In the genomic region with DNA sequence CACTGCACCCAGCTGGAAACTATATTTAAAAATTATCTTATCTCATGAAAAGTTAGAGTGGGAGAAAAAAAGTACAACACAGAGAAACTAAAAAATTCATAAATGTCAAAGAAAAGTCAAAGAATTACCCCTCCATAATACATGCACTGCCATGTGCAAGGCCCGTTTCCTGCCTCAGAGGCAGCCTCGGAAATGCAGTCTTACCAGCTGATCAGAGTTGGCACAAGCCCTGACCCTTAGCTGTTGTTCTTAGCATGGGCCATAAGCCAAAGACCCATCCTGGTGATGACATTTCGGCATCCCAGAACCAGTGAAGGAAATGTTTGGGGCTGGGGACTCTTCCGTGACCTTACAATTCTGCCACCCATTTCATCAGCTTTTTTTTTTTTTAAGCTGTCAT, we compare ENCODE assay signal across 15 cellular contexts. TPM values are rescaled to one million over a fixed set of nuclear protein-coding genes. Genes with fewer than 3 reads are reported as not detected.
DNase-seq lines count a peak whose midpoint lies in the region; ATAC-seq and TF ChIP-seq lines count a peak whose summit lies in the region.
"Had no signal": no experiment of that assay in that cellular context is flagged by ENCODE, and none has a peak within 500 bp of the region (broad histone marks: within the 10 kb centered on the region; RNA-seq: fewer than 3 reads in every experiment).

No MANE protein-coding gene starts in this region.

- intact Hi-C loops in Right ventricle myocardium superior (cut with DNase I) (no loop called here), left ventricle myocardium inferior (cut with micrococcal nuclease) (no loop called here), sciatic nerve (cut with DNase I) (no loop called here)

- H3K9me3 ChIP-seq in right atrium auricular region (no peaks in the 10 kb centered on the region), fibroblast of lung (ENCODE audit: control insufficient read depth, insufficient read depth, low read depth, low read length) (no peaks in the 10 kb centered on the region), left ventricle myocardium inferior (replicated peaks) (no peaks in the 10 kb centered on the region)
- H3K9me3 ChIP-seq: Caco-2, HAP-1 had no signal

- no peak for TF ChIP-seq CTCF in right atrium auricular region (IDR thresholded peaks at IDR 0.05)
- TF ChIP-seq CTCF in fibroblast of lung (conservative IDR thresholded peaks at IDR 0.05 in 1 of 2, IDR thresholded peaks at IDR 0.05 in 1 of 2; ENCODE audit: low read depth in 1 of 2, low read length in 2 of 2) = no peak
- no peak for TF ChIP-seq CTCF in left ventricle myocardium inferior (IDR thresholded peaks at IDR 0.05; ENCODE audit: borderline replicate concordance)

- no peak overlapping the region for H3K4me2 ChIP-seq in fibroblast of lung (ENCODE audit: extremely low read depth, insufficient read depth, low read length)

- H3K9ac ChIP-seq in fibroblast of lung (ENCODE audit: insufficient read depth, low read length) = no peak overlapping the region
- H3K9ac ChIP-seq: GM23248 had no signal

- DNase-seq in Right ventricle myocardium superior (no peak), right atrium auricular region (ENCODE audit: low spot score) (no peak), fibroblast of lung (ENCODE audit: low read depth in 2 of 2) (no peak), left ventricle myocardium inferior (no peak), sciatic nerve (ENCODE audit: low spot score) (no peak)
- DNase-seq: AML-193; Caco-2; CD4-positive, alpha-beta T cell; GDM1; GM23248 had no signal

- H3K27ac ChIP-seq in right atrium auricular region = no peak overlapping the region
- H3K27ac ChIP-seq in fibroblast of lung (ENCODE audit: insufficient read depth, low read length) = no peak overlapping the region
- H3K27ac ChIP-seq in left ventricle myocardium inferior (replicated peaks) = peak overlapping the region; percentile 45
- H3K27ac ChIP-seq: C4-2B, GM23248 had no signal

- H3K4me1 ChIP-seq in right atrium auricular region = peaks cover 0 to 5% of the 10 kb centered on the region in 2 donors
- no peaks in the 10 kb centered on the region for H3K4me1 ChIP-seq in fibroblast of lung (ENCODE audit: control insufficient read depth, extremely low read depth, insufficient read depth, low read length)
- peaks cover 34% of the 10 kb centered on the region for H3K4me1 ChIP-seq in left ventricle myocardium inferior
- H3K4me1 ChIP-seq: Caco-2, HAP-1 had no signal

- H4K20me1 ChIP-seq in fibroblast of lung (ENCODE audit: control insufficient read depth, extremely low read depth, insufficient read depth, low read length) = no peaks in the 10 kb centered on the region

- no peaks in the 10 kb centered on the region for H3K27me3 ChIP-seq in right atrium auricular region
- H3K27me3 ChIP-seq in fibroblast of lung (ENCODE audit: control insufficient read depth, insufficient read depth, low read length) = no peaks in the 10 kb centered on the region
- no peaks in the 10 kb centered on the region for H3K27me3 ChIP-seq in left ventricle myocardium inferior (ENCODE audit: low read depth)

- H3K36me3 ChIP-seq in right atrium auricular region (no peaks in the 10 kb centered on the region), fibroblast of lung (ENCODE audit: control insufficient read depth, insufficient read depth, low read length) (no peaks in the 10 kb centered on the region), left ventricle myocardium inferior (no peaks in the 10 kb centered on the region)
- H3K36me3 ChIP-seq: HAP-1 had no signal

- peak overlapping the region; percentile 46 for H2AFZ ChIP-seq in fibroblast of lung (ENCODE audit: low read length)
- H2AFZ ChIP-seq: GM23248 had no signal

- H3K79me2 ChIP-seq in fibroblast of lung (ENCODE audit: control insufficient read depth, insufficient read depth, low read length) = no peaks in the 10 kb centered on the region

- H3K4me3 ChIP-seq in right atrium auricular region = no peak overlapping the region
- H3K4me3 ChIP-seq in fibroblast of lung (replicated peaks in 1 of 4; ENCODE audit: control extremely low read depth in 1 of 4, insufficient read depth in 1 of 4, low read depth in 3 of 4, low read length in 4 of 4) = no peak overlapping the region
- H3K4me3 ChIP-seq in left ventricle myocardium inferior = no peak overlapping the region
- H3K4me3 ChIP-seq: GM23248, HAP-1 had no signal

- ATAC-seq in Right ventricle myocardium superior (ENCODE audit: poor library complexity) (peak; percentile 78), sciatic nerve (peak; percentile 48), GM19397 (IDR thresholded peaks at IDR 0.05; ENCODE audit: unreplicated experiment) (no peak), GM21447 (IDR thresholded peaks at IDR 0.05; ENCODE audit: unreplicated experiment) (no peak), GM18868 (IDR thresholded peaks at IDR 0.05; ENCODE audit: unreplicated experiment) (no peak)

RNA-seq across cellular contexts. Expression of a gene that starts 21.6 kb away (rescaled TPM):
- total RNA-seq in Right ventricle myocardium superior (13.4 TPM), right atrium auricular region (1 to 10 TPM; 7.3 to 8.9 TPM), fibroblast of lung (10.3 and 12.2 TPM in 2 replicates), left ventricle myocardium inferior (14.1 TPM), sciatic nerve (14.1 TPM)
- polyA plus RNA-seq in fibroblast of lung = 7.4 and 9.8 TPM in 2 replicates
- 5.3 and 6.8 TPM in 2 replicates for polyA plus RNA-seq in fibroblast of lung (2012)
- 0.78 and 1.5 TPM in 2 replicates for polyA minus RNA-seq in fibroblast of lung (ENCODE audit: low replicate concordance)

RNA-seq across cellular contexts. Expression of a gene that starts 21.9 kb away (rescaled TPM):
- 11.6 TPM for total RNA-seq in Right ventricle myocardium superior
- total RNA-seq in right atrium auricular region = 10 to 100 TPM; 11.3 to 15.4 TPM
- 19.3 and 23.0 TPM in 2 replicates for total RNA-seq in fibroblast of lung
- polyA plus RNA-seq in fibroblast of lung = 11.2 and 11.3 TPM in 2 replicates
- 6.3 and 7.3 TPM in 2 replicates for polyA plus RNA-seq in fibroblast of lung (2012)
- polyA minus RNA-seq in fibroblast of lung (ENCODE audit: low replicate concordance) = 0.31 and 2.9 TPM in 2 replicates
- 13.8 TPM for total RNA-seq in left ventricle myocardium inferior
- total RNA-seq in sciatic nerve = 22.3 TPM

RNA-seq across cellular contexts. Expression of a gene that starts 40.0 kb away (rescaled TPM):
- total RNA-seq in Right ventricle myocardium superior = 13.6 TPM
- total RNA-seq in right atrium auricular region = 10 to 100 TPM in 1 of 2 donors, 1 to 10 TPM in 1; 9.6 to 11.8 TPM
- 13.6 and 20.3 TPM in 2 replicates for total RNA-seq in fibroblast of lung
- 21.8 and 22.0 TPM in 2 replicates for polyA plus RNA-seq in fibroblast of lung
- polyA plus RNA-seq in fibroblast of lung (2012) = 19.6 and 21.3 TPM in 2 replicates
- 0.31 and 3.0 TPM in 2 replicates for polyA minus RNA-seq in fibroblast of lung (ENCODE audit: low replicate concordance)
- total RNA-seq in left ventricle myocardium inferior = 13.6 TPM
- total RNA-seq in sciatic nerve = 32.1 TPM

Comparison
In these comparisons a context has a peak if more than half of its experiments do, and no peak if none do; other contexts are left out.
1. ATAC-seq: peak in Right ventricle myocardium superior (single experiment) and sciatic nerve (single experiment); none in GM19397 (single experiment), GM21447 (single experiment) and GM18868 (single experiment).